24 cellular contexts compared by ENCODE assay signal in genomic region chr10:2367083-2367482, GRCh38.
A peak's percentile ranks its signal among the peaks of the same experiment; 100 is the strongest.
DNase-seq lines count a peak whose midpoint lies in the region; ATAC-seq and TF ChIP-seq lines count a peak whose summit lies in the region.
"Had no signal": no experiment of that assay in that cellular context is flagged by ENCODE, and none has a peak within 500 bp of the region (broad histone marks: within the 10 kb centered on the region; RNA-seq: fewer than 3 reads in every experiment).

No MANE protein-coding gene starts in this region.

- H3K36me3 Mint-ChIP-seq in CD4-positive, alpha-beta T cell (ENCODE audit: low read depth) = no peaks in the 10 kb centered on the region
- H3K36me3 Mint-ChIP-seq: CD14-positive monocyte; CD4-positive, alpha-beta memory T cell had no signal

- H3K27ac Mint-ChIP-seq in CD4-positive, alpha-beta T cell = no peak overlapping the region
- H3K27ac Mint-ChIP-seq: CD14-positive monocyte; CD4-positive, alpha-beta memory T cell had no signal

- H3K27me3 ChIP-seq in A673 (replicated peaks; ENCODE audit: insufficient read depth, low read depth, low read length, poor library complexity) (peaks cover 65% of the 10 kb centered on the region), neural cell (ENCODE audit: insufficient read depth, low read depth, low read length) (no peaks in the 10 kb centered on the region)
- no peaks in the 10 kb centered on the region for H3K27me3 ChIP-seq in CD4-positive, alpha-beta T cell (ENCODE audit: control insufficient read depth, insufficient read depth, low read length)
- H3K27me3 ChIP-seq: BE2C; BLaER1 treated with 17β-estradiol and CSF1 and Interleukin-3, amounts not matched to agents 10 nM and 100 nM had no signal

- H3K27ac ChIP-seq in A673 (ENCODE audit: low read depth, low read length, poor library complexity, severe bottlenecking) (no peak overlapping the region), neural cell (ENCODE audit: low read length) (peak overlapping the region; percentile 14)
- H3K27ac ChIP-seq in CD4-positive, alpha-beta T cell (ENCODE audit: low read depth, low read length) = no peak overlapping the region
- H3K27ac ChIP-seq: 22Rv1; BLaER1 treated with 17β-estradiol and CSF1 and Interleukin-3, amounts not matched to agents 10 nM and 100 nM; GM23248 had no signal

- H3K4me2 ChIP-seq in neural cell (ENCODE audit: low read length) = peak overlapping the region; percentile 13
- H3K4me2 ChIP-seq: BLaER1 treated with 17β-estradiol and CSF1 and Interleukin-3, amounts not matched to agents 10 nM and 100 nM had no signal

- no peaks in the 10 kb centered on the region for H3K4me1 ChIP-seq in A673 (ENCODE audit: insufficient read depth, low read length, poor library complexity, severe bottlenecking)
- H3K4me1 ChIP-seq: BE2C; BLaER1 treated with 17β-estradiol and CSF1 and Interleukin-3, amounts not matched to agents 10 nM and 100 nM had no signal

- POLR2A ChIA-PET in A673 (lab: Charles Lee; ENCODE audit: low non-redundant PET) = no interaction called here
- POLR2A ChIA-PET in CD4-positive, alpha-beta T cell (lab: Charles Lee) = no interaction called here

- intact Hi-C loops in A673 (cut with micrococcal nuclease; ENCODE audit: unreplicated experiment) = no loop called here
- intact Hi-C loops in CD4-positive, alpha-beta T cell (cut with DNase I, micrococcal nuclease) = no loop called here

- H3K9me3 Mint-ChIP-seq in CD4-positive, alpha-beta T cell = peaks cover 10% of the 10 kb centered on the region

- no peak for TF ChIP-seq EP300 in neural cell (conservative IDR thresholded peaks at IDR 0.05; ENCODE audit: poor library complexity, severe bottlenecking)

- H4K20me1 ChIP-seq in neural cell (ENCODE audit: insufficient read depth) = no peaks in the 10 kb centered on the region
- H4K20me1 ChIP-seq: BLaER1 treated with 17β-estradiol and CSF1 and Interleukin-3, amounts not matched to agents 10 nM and 100 nM had no signal

- no TSS peak for BruUV-seq in A673 (replicated peaks; lab: Mats Ljungman, UMichigan)

- CTCF ChIA-PET in A673 (lab: Charles Lee) = no interaction called here
- CTCF ChIA-PET in CD4-positive, alpha-beta T cell (lab: Charles Lee) = no interaction called here

- no peak for TF ChIP-seq RAD21 in neural cell (conservative IDR thresholded peaks at IDR 0.05)

- H2AFZ ChIP-seq in neural cell (ENCODE audit: low read depth, low read length) = no peak overlapping the region
- H2AFZ ChIP-seq: GM23248 had no signal

- no peak overlapping the region for H3K4me3 ChIP-seq in A673 (ENCODE audit: low read depth, low read length, poor library complexity, severe bottlenecking)
- H3K4me3 ChIP-seq in neural cell (ENCODE audit: low read length) = peak overlapping the region; percentile 8
- H3K4me3 ChIP-seq: BLaER1 treated with 17β-estradiol and CSF1 and Interleukin-3, amounts not matched to agents 10 nM and 100 nM; GM12878; GM23248 had no signal

- H3K4me1 Mint-ChIP-seq in CD4-positive, alpha-beta T cell (ENCODE audit: low read depth) = no peaks in the 10 kb centered on the region
- H3K4me1 Mint-ChIP-seq: CD14-positive monocyte; CD4-positive, alpha-beta memory T cell had no signal

- no peaks in the 10 kb centered on the region for H3K79me2 ChIP-seq in neural cell (replicated peaks; ENCODE audit: insufficient read depth, low read length)

- H3K27me3 Mint-ChIP-seq in CD4-positive, alpha-beta T cell = peaks cover 5% of the 10 kb centered on the region

- H3F3A ChIP-seq in neural cell (ENCODE audit: insufficient read depth, low read length, poor library complexity, severe bottlenecking) = no peaks in the 10 kb centered on the region

- no peak overlapping the region for H3K4me3 Mint-ChIP-seq in CD4-positive, alpha-beta T cell
- H3K4me3 Mint-ChIP-seq: CD14-positive monocyte; CD4-positive, alpha-beta memory T cell had no signal

- ATAC-seq in CD4-positive, alpha-beta T cell (ENCODE audit: poor library complexity) = no peak
- ATAC-seq: GM12878 had no signal

- H3K36me3 ChIP-seq in A673 (ENCODE audit: insufficient read depth, low read length, poor library complexity, severe bottlenecking) = no peaks in the 10 kb centered on the region
- no peaks in the 10 kb centered on the region for H3K36me3 ChIP-seq in neural cell (ENCODE audit: insufficient read depth, low read length)
- H3K36me3 ChIP-seq: BE2C; BLaER1 treated with 17β-estradiol and CSF1 and Interleukin-3, amounts not matched to agents 10 nM and 100 nM had no signal

- TF ChIP-seq CTCF in A673 (conservative IDR thresholded peaks at IDR 0.05; ENCODE audit: low read depth, low read length) (no peak), neural cell (IDR thresholded peaks at IDR 0.05; ENCODE audit: poor library complexity, severe bottlenecking) (no peak)
- TF ChIP-seq CTCF in CD4-positive, alpha-beta T cell (IDR thresholded peaks at IDR 0.05) = no peak

- H3K9ac ChIP-seq in neural cell (ENCODE audit: low read length) = no peak overlapping the region
- H3K9ac ChIP-seq: BLaER1 treated with 17β-estradiol and CSF1 and Interleukin-3, amounts not matched to agents 10 nM and 100 nM; GM23248 had no signal

- no peaks in the 10 kb centered on the region for H3K9me2 ChIP-seq in neural cell (ENCODE audit: insufficient read depth, low read length)

- no peaks in the 10 kb centered on the region for H3K9me3 ChIP-seq in A673 (ENCODE audit: low read depth, low read length, poor library complexity, severe bottlenecking)
- H3K9me3 ChIP-seq in neural cell (ENCODE audit: low read length) = peaks cover 7% of the 10 kb centered on the region
- peaks cover 5% of the 10 kb centered on the region for H3K9me3 ChIP-seq in CD4-positive, alpha-beta T cell (ENCODE audit: control insufficient read depth, low read length)
- H3K9me3 ChIP-seq: BE2C had no signal

- DNase-seq in A673 (ENCODE audit: low spot score) (peak; percentile 9), HT1080 (ENCODE audit: low read depth) (peak; percentile 21), foreskin melanocyte (peak; percentile 9), NCI-H748 treated with DMSO at 0.1 percent for 48 hours (lab: John Stamatoyannopoulos, UW) (no peak), NCI-H1105 (lab: John Stamatoyannopoulos, UW) (no peak)
- no peak for DNase-seq in CD4-positive, alpha-beta T cell
- DNase-seq: ACHN; AML-193; BE2C; Calu3; CD4-positive, alpha-beta memory T cell; COR-L47; DMS53; DMS79 treated with DMSO at 0.1 percent for 48 hours; EL; GDM1; GM23248; H7; HCEC 1CT had no signal

TF ChIP-seq in neural cell, 6 proteins besides CTCF, POLR2A, EP300 and RAD21:
- TF ChIP-seq EZH2 (IDR thresholded peaks at IDR 0.05; ENCODE audit: borderline replicate concordance, insufficient read depth, low read length, poor library complexity, severe bottlenecking) (no peak), REST (IDR thresholded peaks at IDR 0.05; ENCODE audit: borderline replicate concordance) (no peak), MXI1 (conservative IDR thresholded peaks at IDR 0.05; ENCODE audit: poor library complexity, severe bottlenecking) (no peak), SMC3 (conservative IDR thresholded peaks at IDR 0.05; ENCODE audit: poor library complexity) (no peak), TAF1 (IDR thresholded peaks at IDR 0.05; ENCODE audit: low read depth) (no peak), POLR2AphosphoS5 (IDR thresholded peaks at IDR 0.05) (no peak)

Comparison
In these comparisons a context has a peak if more than half of its experiments do, and no peak if none do; other contexts are left out.
1. DNase-seq: peak in A673 (single experiment), HT1080 (single experiment) and foreskin melanocyte (single experiment); none in NCI-H748 treated with DMSO at 0.1 percent for 48 hours (single experiment), CD4-positive, alpha-beta T cell (0 of 10) and NCI-H1105 (single experiment).